In the genomic region with DNA sequence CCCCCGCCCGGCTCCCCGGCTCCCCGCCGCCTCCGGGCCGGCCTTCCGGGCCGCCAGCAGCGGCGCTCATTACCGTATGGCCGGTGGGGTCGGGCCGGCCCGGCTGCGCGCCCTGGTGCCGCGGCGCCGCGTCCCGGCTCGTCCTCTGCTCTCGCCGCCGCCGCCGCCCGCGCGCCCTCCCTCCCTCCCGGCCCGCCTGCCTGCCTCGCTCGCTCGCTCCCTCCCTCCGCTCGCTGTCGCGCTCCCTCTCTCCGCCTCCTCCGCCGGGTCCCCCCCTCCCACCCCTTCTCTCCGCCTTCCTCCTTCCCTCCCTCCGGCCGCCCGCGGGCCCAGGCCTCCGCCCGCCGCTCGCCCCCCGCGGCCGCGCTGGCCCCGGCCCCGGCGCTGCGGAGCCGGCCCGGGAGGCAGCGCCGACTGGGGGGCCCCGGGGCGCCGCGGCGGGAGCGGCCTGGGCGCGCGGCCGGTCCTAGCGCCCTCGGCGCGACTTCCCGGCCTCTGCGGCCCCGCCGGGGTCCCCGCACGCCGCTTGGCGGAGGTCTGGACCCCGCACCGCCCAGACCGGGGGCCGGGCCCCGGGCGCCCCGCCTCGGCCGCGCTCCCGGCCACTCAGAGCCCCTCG, we compare ENCODE assay signal across 8 cellular contexts. TPM values are rescaled to one million over a fixed set of nuclear protein-coding genes. Genes with fewer than 3 reads are reported as not detected.
DNase-seq lines count a peak whose midpoint lies in the region; ATAC-seq and TF ChIP-seq lines count a peak whose summit lies in the region.

Gene DNMT3A, minus strand, starts transcription at position 173 of the 619 bp plus-strand sequence. CDS start 27,941 bp downstream, outside the sequence.

- DNase-seq in EH (ENCODE audit: low read depth) (peak; percentile 74), T-helper 1 cell (peak in 4 of 5 donors; percentile 38 to 69 (median 50)), astrocyte of the cerebellum (ENCODE audit: low read depth) (peak; percentile 15), right cardiac atrium (peak; percentile 78 to 93 (median 92)), posterior vena cava (ENCODE audit: low spot score) (peak; percentile 91), GF-D8 (lab: John Stamatoyannopoulos, UW) (no peak)

- TF ChIP-seq CTCF in KMS-11 (conservative IDR thresholded peaks at IDR 0.05; ENCODE audit: low read depth, low read length) (no peak), astrocyte of the cerebellum (IDR thresholded peaks at IDR 0.05; ENCODE audit: low read depth, low read length, missing control alignments) (no peak)

- H3K27ac ChIP-seq in KMS-11 (no peak within 1 kb of the TSS), right cardiac atrium (ENCODE audit: low read length) (peak within 1 kb of the TSS; percentile 39)

- WGBS in right cardiac atrium, result under 1% methylated on average over 96 of the region's 100 CpGs

- H3K36me3 ChIP-seq in KMS-11 (ENCODE audit: insufficient read depth), result no peaks in the 10 kb centered on the region

- in situ Hi-C loops in astrocyte of the cerebellum (cut with HindIII; ENCODE audit: low sequenced_read_pairs), result no loop called here

- H3K4me2 ChIP-seq in KMS-11, result peak within 1 kb of the TSS; percentile 45; the same call in 1 of the 2 replicates

- H3K9me3 ChIP-seq in right cardiac atrium (ENCODE audit: control insufficient read depth, low read length), result no peaks in the 10 kb centered on the region

- H3K27me3 ChIP-seq in KMS-11 (ENCODE audit: insufficient read depth, low read depth) (peaks cover 3% of the 10 kb centered on the region; the same call in 1 of the 2 replicates), right cardiac atrium (ENCODE audit: control insufficient read depth, insufficient read depth) (no peaks in the 10 kb centered on the region)

- H4K20me1 ChIP-seq in KMS-11 (ENCODE audit: insufficient read depth), result no peaks in the 10 kb centered on the region

- H3K79me2 ChIP-seq in KMS-11 (ENCODE audit: insufficient read depth, low read depth), result no peaks in the 10 kb centered on the region

- no peak within 1 kb of the TSS for H3K9ac ChIP-seq in KMS-11

- H2AFZ ChIP-seq in KMS-11 (ENCODE audit: low read depth), result peak within 1 kb of the TSS; percentile 73; the same call in 1 of the 2 replicates

- ATAC-seq in GM21723 (IDR thresholded peaks at IDR 0.05; ENCODE audit: unreplicated experiment), result peak; percentile 34
- ATAC-seq in right cardiac atrium, result peak; percentile 15 to 39

- no peaks in the 10 kb centered on the region for H3K4me1 ChIP-seq in KMS-11 (ENCODE audit: low read depth, poor library complexity, severe bottlenecking)
- H3K4me1 ChIP-seq in right cardiac atrium (ENCODE audit: control insufficient read depth, insufficient read depth, low read length), result peaks cover 6% of the 10 kb centered on the region

- H3K4me3 ChIP-seq in KMS-11 (IDR thresholded peaks at IDR 0.05; ENCODE audit: insufficient read depth, low read depth, low read length), result no peak within 1 kb of the TSS
- H3K4me3 ChIP-seq in astrocyte of the cerebellum (ENCODE audit: low read depth, low read length), result peak within 1 kb of the TSS; percentile 54
- peak within 1 kb of the TSS; percentile 98 for H3K4me3 ChIP-seq in right cardiac atrium (ENCODE audit: low read length)

- intact Hi-C loops in right cardiac atrium (cut with DNase I) (loop anchor here in 1 of 4 donors (2.0 kb wide), 1 partner anchor 33 kb away; no protein-coding TSS in a partner anchor), posterior vena cava (cut with DNase I) (no loop called here)

RNA-seq across cellular contexts. Expression of gene DNMT3A, which starts in this region (rescaled TPM):
- 10 to 100 TPM; 20.0 to 22.9 (median 21.1) TPM for total RNA-seq in right cardiac atrium
- 9.9 TPM for polyA plus RNA-seq in right cardiac atrium
- 10 to 100 TPM; 25.9 to 26.3 TPM for total RNA-seq in posterior vena cava
